18 cellular contexts compared by ENCODE assay signal in the genomic region with DNA sequence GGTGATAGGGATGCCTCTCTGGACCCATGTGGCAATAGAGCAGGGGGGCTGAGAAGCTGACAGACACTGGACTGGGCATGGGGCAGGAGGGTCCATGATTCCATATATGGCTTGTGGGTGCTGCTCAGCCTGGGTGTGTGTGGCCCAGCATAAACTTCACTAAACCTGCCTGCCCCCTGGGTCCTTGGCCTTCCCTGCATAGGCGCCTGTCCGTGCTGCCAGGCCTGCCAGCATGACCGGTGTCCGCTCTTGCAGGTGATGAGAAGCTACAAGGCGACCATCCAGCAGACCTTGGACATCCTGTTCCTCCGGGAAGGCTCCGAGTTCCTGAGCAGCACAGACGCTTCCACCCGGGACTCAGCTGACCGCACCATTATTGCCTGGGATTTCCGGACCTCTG.
DNase-seq lines count a peak whose midpoint lies in the region; ATAC-seq, FAIRE-seq and TF ChIP-seq lines count a peak whose summit lies in the region.
"Had no signal": no experiment of that assay in that cellular context is flagged by ENCODE, and none has a peak within 500 bp of the region (broad histone marks: within the 10 kb centered on the region; RNA-seq: fewer than 3 reads in every experiment).

No MANE protein-coding gene starts in this region.

- ATAC-seq in GM21526 (IDR thresholded peaks at IDR 0.05; ENCODE audit: low FRiP score, unreplicated experiment) (no peak), GM19395 (IDR thresholded peaks at IDR 0.05; ENCODE audit: unreplicated experiment) (no peak)
- ATAC-seq: SK-N-SH treated with all-trans-retinoic acid at 6 μM for 48 hours; stimulated activated memory B cell treated with anti-CD40 and anti-IgM and Interleukin-4, amounts not matched to agents 10 μg/mL and 1 μg/mL and 100 μg/mL, for 72 hours had no signal

- H3K9me3 ChIP-seq in WERI-Rb-1 (ENCODE audit: severe bottlenecking) (no peaks in the 10 kb centered on the region), kidney (ENCODE audit: control insufficient read depth in 1 of 2, low read length in 2 of 2) (no peaks in the 10 kb centered on the region), testis (no peaks in the 10 kb centered on the region)
- H3K9me3 ChIP-seq: BE2C had no signal

- no peak overlapping the region for H3K4me3 ChIP-seq in WERI-Rb-1 (ENCODE audit: low read depth, low read length)
- no peak overlapping the region for H3K4me3 ChIP-seq in kidney (ENCODE audit: low read length in 2 of 2)
- no peak overlapping the region for H3K4me3 ChIP-seq in testis
- H3K4me3 ChIP-seq: coronary artery, skin epidermis had no signal

- no peaks in the 10 kb centered on the region for H3K4me1 ChIP-seq in kidney (ENCODE audit: control insufficient read depth in 1 of 2, insufficient read depth in 1 of 2, low read depth in 1 of 2, low read length in 2 of 2)
- peaks cover 5% of the 10 kb centered on the region for H3K4me1 ChIP-seq in testis
- H3K4me1 ChIP-seq: BE2C had no signal

- TF ChIP-seq POLR2A in testis (IDR thresholded peaks at IDR 0.05), result no peak

- intact Hi-C loops in kidney (cut with DNase I), result no loop called here
- intact Hi-C loops in testis (cut with DNase I; ENCODE audit: low total_unique reads), result no loop called here

- H3K27ac ChIP-seq in WERI-Rb-1, result no peak overlapping the region
- no peak overlapping the region for H3K27ac ChIP-seq in kidney (ENCODE audit: low read depth in 2 of 2, low read length in 2 of 2)
- H3K27ac ChIP-seq in testis, result no peak overlapping the region
- H3K27ac ChIP-seq: coronary artery, skin epidermis had no signal

- H3K27me3 ChIP-seq in WERI-Rb-1 (ENCODE audit: insufficient read depth, low read depth, severe bottlenecking), result no peaks in the 10 kb centered on the region
- no peaks in the 10 kb centered on the region for H3K27me3 ChIP-seq in testis
- H3K27me3 ChIP-seq: BE2C had no signal

- DNase-seq in activated CD8-positive, alpha-beta memory T cell treated with anti-CD3 and anti-CD28 coated beads for 24 hours, result peak; percentile 46
- no peak for DNase-seq in activated CD8-positive, alpha-beta memory T cell treated with anti-CD3 and anti-CD28 coated beads, Interleukin-2, amount 50 U/mL, for 4 hours
- DNase-seq in WERI-Rb-1, result peak; percentile 3
- peak; percentile 46 for DNase-seq in kidney
- DNase-seq in testis, result peak; percentile 25
- DNase-seq in amygdala (lab: John Stamatoyannopoulos, UW), result no peak
- DNase-seq: GOT3, NCI-H187, NCI-H69 had no signal

- H3K36me3 ChIP-seq in WERI-Rb-1 (no peaks in the 10 kb centered on the region), kidney (ENCODE audit: control insufficient read depth in 1 of 2, insufficient read depth in 2 of 2, low read length in 2 of 2) (peaks cover 10 to 12% of the 10 kb centered on the region in 2 donors), testis (ENCODE audit: low read depth, missing control alignments) (no peaks in the 10 kb centered on the region)
- H3K36me3 ChIP-seq: BE2C had no signal

- 47 to 59% methylated on average over 3 to 11 of the region's 11 CpGs for WGBS in testis, 2 donors

- H3K9ac ChIP-seq in kidney (ENCODE audit: low read length in 2 of 2), result no peak overlapping the region

- TF ChIP-seq CTCF in WERI-Rb-1 (IDR thresholded peaks at IDR 0.05; ENCODE audit: low read depth, low read length) (no peak), kidney (IDR thresholded peaks at IDR 0.05; ENCODE audit: borderline replicate concordance, extremely low read depth, insufficient read depth) (no peak), testis (IDR thresholded peaks at IDR 0.05) (no peak)

- FAIRE-seq in kidney (lab: Jason Lieb, UNC), result no peak
- FAIRE-seq: endometrium, HTR-8/SVneo had no signal

Comparison
In these comparisons a context has a peak if more than half of its experiments do, and no peak if none do; other contexts are left out.
1. DNase-seq: peak in activated CD8-positive, alpha-beta memory T cell treated with anti-CD3 and anti-CD28 coated beads for 24 hours (single experiment), WERI-Rb-1 (single experiment), kidney (single experiment) and testis (single experiment); none in activated CD8-positive, alpha-beta memory T cell treated with anti-CD3 and anti-CD28 coated beads, Interleukin-2, amount 50 U/mL, for 4 hours (single experiment) and amygdala (0 of 56).